22 cellular contexts compared by ENCODE assay signal in genomic region chr5:172994405-172994804, GRCh38.
"Had no signal": no experiment of that assay in that cellular context is flagged by ENCODE, and none has a peak within 500 bp of the region (broad histone marks: within the 10 kb centered on the region; RNA-seq: fewer than 3 reads in every experiment).

No MANE protein-coding gene starts in this region.

- H3K9me3 Mint-ChIP-seq: activated CD4-positive, alpha-beta memory T cell treated with anti-CD3 and anti-CD28 coated beads for 36 hours; activated CD4-positive, alpha-beta T cell treated with anti-CD3 and anti-CD28 coated beads, Interleukin-2, amount 10 ng/mL, durations not matched to agents 7 days and 5 days; activated naive CD4-positive, alpha-beta T cell treated with anti-CD3 and anti-CD28 coated beads, Interleukin-2, amount 10 ng/mL, durations not matched to agents 7 days and 5 days; activated naive CD8-positive, alpha-beta T cell treated with anti-CD3 and anti-CD28 coated beads, Interleukin-2, amount 10 ng/mL, durations not matched to agents 7 days and 5 days; activated T-helper 2 cell treated with anti-CD3 and anti-CD28 coated beads, Interferon-gamma antibody, Interleukin-2, Interleukin-4, amounts not matched to agents 10 μg/mL and 5 μg/mL and 100 μg/mL, durations not matched to agents 14 hours and 24 hours and 36 hours; T-cell had no signal

- H3K4me3 Mint-ChIP-seq: activated CD4-positive, alpha-beta memory T cell treated with anti-CD3 and anti-CD28 coated beads for 36 hours; activated CD4-positive, alpha-beta T cell treated with anti-CD3 and anti-CD28 coated beads, Interleukin-2, amount 10 ng/mL, durations not matched to agents 7 days and 5 days; activated naive CD4-positive, alpha-beta T cell treated with anti-CD3 and anti-CD28 coated beads, Interleukin-2, amount 10 ng/mL, durations not matched to agents 7 days and 5 days; activated naive CD8-positive, alpha-beta T cell treated with anti-CD3 and anti-CD28 coated beads, Interleukin-2, amount 10 ng/mL, durations not matched to agents 7 days and 5 days; T-cell had no signal

- ATAC-seq: T-cell had no signal

- H3K27me3 Mint-ChIP-seq: activated CD4-positive, alpha-beta memory T cell treated with anti-CD3 and anti-CD28 coated beads for 36 hours; activated CD4-positive, alpha-beta T cell treated with anti-CD3 and anti-CD28 coated beads, Interleukin-2, amount 10 ng/mL, durations not matched to agents 7 days and 5 days; activated naive CD4-positive, alpha-beta T cell treated with anti-CD3 and anti-CD28 coated beads, Interleukin-2, amount 10 ng/mL, durations not matched to agents 7 days and 5 days; activated naive CD8-positive, alpha-beta T cell treated with anti-CD3 and anti-CD28 coated beads, Interleukin-2, amount 10 ng/mL, durations not matched to agents 7 days and 5 days; T-cell had no signal

- H3K27ac Mint-ChIP-seq: activated CD4-positive, alpha-beta memory T cell treated with anti-CD3 and anti-CD28 coated beads for 36 hours; activated CD4-positive, alpha-beta T cell treated with anti-CD3 and anti-CD28 coated beads, Interleukin-2, amount 10 ng/mL, durations not matched to agents 7 days and 5 days; activated naive CD8-positive, alpha-beta T cell treated with anti-CD3 and anti-CD28 coated beads, Interleukin-2, amount 10 ng/mL, durations not matched to agents 7 days and 5 days; activated T-helper 2 cell treated with anti-CD3 and anti-CD28 coated beads, Interferon-gamma antibody, Interleukin-2, Interleukin-4, amounts not matched to agents 10 μg/mL and 5 μg/mL and 100 μg/mL, durations not matched to agents 14 hours and 24 hours and 36 hours had no signal

- DNase-seq: activated CD4-positive, alpha-beta memory T cell treated with anti-CD3 and anti-CD28 coated beads for 36 hours; activated CD4-positive, alpha-beta T cell treated with anti-CD3 and anti-CD28 coated beads, Interleukin-2, amount 10 ng/mL, durations not matched to agents 7 days and 5 days; activated CD4-positive, CD25-positive, alpha-beta regulatory T cell; activated CD8-positive, alpha-beta memory T cell treated with anti-CD3 and anti-CD28 coated beads, Interleukin-2, amount 50 U/mL, for 4 hours; activated gamma-delta T cell treated with Interleukin-2 at 50 U/mL for 16 hours; activated naive CD4-positive, alpha-beta T cell treated with anti-CD3 and anti-CD28 coated beads, Interleukin-2, amount 10 ng/mL, durations not matched to agents 7 days and 5 days; activated naive CD8-positive, alpha-beta T cell treated with anti-CD3 and anti-CD28 coated beads, Interleukin-2, amount 10 ng/mL, durations not matched to agents 7 days and 5 days; aorta; central memory CD4-positive, alpha-beta T cell; Karpas-422; MM.1S; NCI-H1105; NCI-H1436; NCI-H1694 treated with DMSO at 0.1 percent for 48 hours; NCI-H2029 treated with DMSO at 0.1 percent for 48 hours; NCI-H345; NCI-H510A; NCI-H526 treated with DMSO at 0.1 percent for 48 hours; NCI-H82; SIG-M5; T-cell had no signal
